Comparison of ENCODE assay signal across 8 cellular contexts in the genomic region with DNA sequence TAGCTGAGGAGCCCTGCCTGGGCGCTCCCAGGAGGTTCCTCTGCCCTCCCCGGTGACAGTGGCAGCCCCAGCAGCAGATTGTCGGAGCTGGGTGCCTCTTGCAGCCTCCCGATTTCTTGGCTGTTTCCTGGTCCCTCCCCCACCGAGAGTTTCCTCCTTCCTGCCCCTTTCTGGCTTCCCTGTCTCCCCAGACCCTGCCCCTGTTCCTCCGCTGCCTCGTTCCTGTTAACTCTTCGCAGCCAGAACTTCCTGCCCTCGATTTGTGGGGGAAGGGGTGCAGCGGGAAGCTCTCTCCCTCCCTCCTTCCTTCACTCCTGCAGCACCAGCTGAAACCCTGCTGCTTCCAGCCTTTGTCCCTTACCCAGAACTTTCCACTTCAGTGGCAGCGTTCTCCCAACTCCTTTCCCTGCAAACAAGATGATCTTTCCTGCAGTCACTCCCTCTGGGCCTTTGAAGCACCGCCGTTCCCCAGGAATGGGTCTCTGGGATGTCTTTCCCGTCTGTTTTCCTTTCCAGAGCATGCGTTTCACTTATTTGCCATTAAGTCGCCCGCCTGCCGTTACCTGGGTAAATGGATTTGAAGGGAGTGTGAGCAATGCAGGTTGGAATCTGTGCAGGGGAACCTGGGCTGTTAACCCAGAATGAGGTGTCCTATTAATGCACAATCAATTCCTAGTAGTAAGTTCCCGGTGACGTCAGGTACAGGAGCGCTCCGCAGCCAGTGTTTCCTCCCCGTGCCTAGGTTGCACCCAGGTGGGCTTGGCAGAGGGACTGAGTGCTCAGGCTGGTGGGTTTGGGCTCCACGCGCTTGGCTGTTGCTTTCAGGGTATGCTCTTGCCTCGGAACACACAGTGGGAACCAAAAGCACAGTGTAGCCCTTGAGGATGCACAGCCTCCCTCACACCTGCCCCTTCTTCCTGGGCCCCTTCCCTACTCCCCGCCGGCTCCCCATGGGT. TPM values are rescaled to one million over a fixed set of nuclear protein-coding genes. Genes with fewer than 3 reads are reported as not detected.
A peak's percentile ranks its signal among the peaks of the same experiment; 100 is the strongest.
DNase-seq lines count a peak whose midpoint lies in the region; ATAC-seq and TF ChIP-seq lines count a peak whose summit lies in the region.

No MANE protein-coding gene starts in this region.

- 58 to 61% methylated on average over 28 of the region's 28 CpGs for WGBS in GM23248 (ENCODE audit: low coverage in 1 of 2, low lambda C conversion rate in 2 of 2, missing lambda C conversion rate in 2 of 2), 2 experiments

- 0 out of 2 replicates have a peak overlapping the region, but pooled peaks have one; percentile 26 for H3K4me3 ChIP-seq in GM23248
- peak overlapping the region; percentile 65 for H3K4me3 ChIP-seq in SU-DHL-6 (ENCODE audit: insufficient read depth, low read length, poor library complexity, severe bottlenecking)
- peak overlapping the region; percentile 46 for H3K4me3 ChIP-seq in epithelial cell of proximal tubule (ENCODE audit: low read depth, low read length)

- H3K79me2 ChIP-seq in GM23248 (ENCODE audit: insufficient read depth) (peaks cover 94% of the 10 kb centered on the region), SU-DHL-6 (ENCODE audit: insufficient read depth, low read length) (peaks cover 87% of the 10 kb centered on the region)

- H3K36me3 ChIP-seq in GM23248 (ENCODE audit: low read depth): no peaks in the 10 kb centered on the region
- no peaks in the 10 kb centered on the region for H3K36me3 ChIP-seq in SU-DHL-6 (ENCODE audit: low read length)

- H3K4me1 Mint-ChIP-seq in natural killer cell: peaks cover 73 to 74% of the 10 kb centered on the region in 2 donors

- H3K27ac Mint-ChIP-seq in natural killer cell: peak overlapping the region; percentile 96 to 97

- H3K27ac ChIP-seq in GM23248 (no peak overlapping the region), SU-DHL-6 (ENCODE audit: low read depth, low read length) (peak overlapping the region; percentile 93)

- in situ Hi-C loops in GM23248 (cut with MboI): no loop called here

- H3K4me3 Mint-ChIP-seq in natural killer cell: peak overlapping the region; percentile 97

- H3K9me3 ChIP-seq in GM23248 (ENCODE audit: low read depth) (no peaks in the 10 kb centered on the region), SU-DHL-6 (ENCODE audit: insufficient read depth, low read length) (no peaks in the 10 kb centered on the region)

- H3K4me2 ChIP-seq in GM23248 (ENCODE audit: unreplicated experiment) (peak overlapping the region; percentile 49), SU-DHL-6 (ENCODE audit: low read depth, low read length, poor library complexity, severe bottlenecking) (peak overlapping the region; percentile 58)

- H3K27me3 ChIP-seq in GM23248 (replicated peaks; ENCODE audit: insufficient read depth) (no peaks in the 10 kb centered on the region), SU-DHL-6 (ENCODE audit: low read length) (no peaks in the 10 kb centered on the region)

- H3K9ac ChIP-seq in GM23248: peak overlapping the region; percentile 7; the same call in 1 of the 2 replicates
- peak overlapping the region; percentile 97 for H3K9ac ChIP-seq in SU-DHL-6 (ENCODE audit: low read length)

- H3F3A ChIP-seq in GM23248 (ENCODE audit: insufficient read depth) (0 out of 2 replicates have a peak, but pooled peaks cover 6% of the 10 kb centered on the region), SU-DHL-6 (ENCODE audit: insufficient read depth) (peaks cover 28% of the 10 kb centered on the region)

- H3K27me3 Mint-ChIP-seq in natural killer cell (ENCODE audit: low read depth in 2 of 2): no peaks in the 10 kb centered on the region

- H2AFZ ChIP-seq in GM23248: no peak overlapping the region
- no peak overlapping the region for H2AFZ ChIP-seq in SU-DHL-6 (ENCODE audit: low read depth, low read length, severe bottlenecking)

- H3K9me2 ChIP-seq in GM23248 (ENCODE audit: insufficient read depth): no peaks in the 10 kb centered on the region
- H3K9me2 ChIP-seq in SU-DHL-6 (replicated peaks; ENCODE audit: insufficient read depth, low read length): no peaks in the 10 kb centered on the region

- DNase-seq in GM23248: no peak
- peak; percentile 71 for DNase-seq in epithelial cell of proximal tubule (ENCODE audit: low read depth)
- DNase-seq in natural killer cell: no peak
- no peak for DNase-seq in stimulated activated CD8-positive, alpha-beta memory T cell treated with anti-CD3 and anti-CD28 coated beads, Interleukin-4, amount 100 ng/mL, for 48 hours
- no peak for DNase-seq in NCI-H446 treated with DMSO at 0.1 percent for 48 hours (lab: John Stamatoyannopoulos, UW)

- TF ChIP-seq CTCF in SU-DHL-6 (IDR thresholded peaks at IDR 0.05; ENCODE audit: insufficient read depth, low read length, poor library complexity, severe bottlenecking) (no peak), epithelial cell of proximal tubule (conservative IDR thresholded peaks at IDR 0.05; ENCODE audit: low read depth, low read length) (no peak), natural killer cell (IDR thresholded peaks at IDR 0.05) (no peak)

- peaks cover 23% of the 10 kb centered on the region for H3K4me1 ChIP-seq in GM23248 (ENCODE audit: insufficient read depth)

- no peak for ATAC-seq in natural killer cell
- ATAC-seq in HG02938 (IDR thresholded peaks at IDR 0.05; ENCODE audit: unreplicated experiment): no peak
- no peak for ATAC-seq in GM18907 (IDR thresholded peaks at IDR 0.05; ENCODE audit: unreplicated experiment)

- no peaks in the 10 kb centered on the region for H3K36me3 Mint-ChIP-seq in natural killer cell

- intact Hi-C loops in natural killer cell (cut with micrococcal nuclease): no loop called here

- H3K9me3 Mint-ChIP-seq in natural killer cell: no peaks in the 10 kb centered on the region

- no peaks in the 10 kb centered on the region for H4K20me1 ChIP-seq in GM23248 (ENCODE audit: insufficient read depth)
- no peaks in the 10 kb centered on the region for H4K20me1 ChIP-seq in SU-DHL-6 (ENCODE audit: low read depth, low read length)

RNA-seq across cellular contexts. Expression of a gene that starts 4.3 kb away (rescaled TPM):
- 43.0 and 54.9 TPM in 2 replicates for total RNA-seq in GM23248 (2014; rRNA removed; shearing (Covaris generic))
- 6.0 and 7.8 TPM in 2 replicates for polyA plus RNA-seq in GM23248 (2016; fragmentation: Nextera tagmentation; extraction: Ambion mirVana)
- 46.8 and 66.4 TPM in 2 replicates for total RNA-seq in epithelial cell of proximal tubule
- total RNA-seq in natural killer cell: 100 to 1,000 TPM; 390 to 482 (median 441) TPM

RNA-seq across cellular contexts. Expression of a gene that starts 18.6 kb away (rescaled TPM):
- 27.6 and 42.9 TPM in 2 replicates for total RNA-seq in GM23248 (2014; rRNA removed; shearing (Covaris generic))
- 13.4 and 16.4 TPM in 2 replicates for polyA plus RNA-seq in GM23248 (2016; fragmentation: Nextera tagmentation; extraction: Ambion mirVana)
- total RNA-seq in epithelial cell of proximal tubule (31.6 and 32.3 TPM in 2 replicates), natural killer cell (100 to 1,000 TPM; 212 to 316 (median 231) TPM)

RNA-seq across cellular contexts. Expression of a gene that starts 32.8 kb away (rescaled TPM):
- 20.1 and 41.6 TPM in 2 replicates for total RNA-seq in GM23248 (2014; rRNA removed; shearing (Covaris generic))
- polyA plus RNA-seq in GM23248 (2016; fragmentation: Nextera tagmentation; extraction: Ambion mirVana): 25.2 and 26.4 TPM in 2 replicates
- total RNA-seq in epithelial cell of proximal tubule (28.4 and 30.4 TPM in 2 replicates), natural killer cell (10 to 100 TPM; 34.3 to 42.7 (median 38.1) TPM)
